In the genomic region with DNA sequence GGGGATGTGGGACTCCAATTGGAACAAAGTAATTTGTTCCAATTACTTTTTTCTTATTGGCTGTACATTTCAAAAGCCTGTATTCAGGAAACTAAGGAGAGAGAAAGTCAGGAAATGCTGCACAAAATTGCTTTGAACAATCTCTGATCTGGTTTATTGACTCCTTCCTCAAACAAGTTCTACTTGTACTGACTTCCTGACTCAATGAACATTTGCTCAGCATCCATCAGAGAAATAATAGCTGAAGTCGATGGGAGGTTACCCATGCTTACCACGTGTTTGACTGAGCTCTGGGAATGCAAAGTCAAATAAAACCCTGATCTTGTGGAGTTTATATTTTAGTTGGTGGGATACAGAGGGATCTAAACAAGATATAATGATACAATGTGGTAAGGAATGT, we compare ENCODE assay signal across 13 cellular contexts.
"Had no signal": no experiment of that assay in that cellular context is flagged by ENCODE, and none has a peak within 500 bp of the region (broad histone marks: within the 10 kb centered on the region; RNA-seq: fewer than 3 reads in every experiment).

No MANE protein-coding gene starts in this region.

- H3K9me3 ChIP-seq: gastrocnemius medialis, neutrophil, tibial artery had no signal

- H3K4me1 Mint-ChIP-seq: naive B cell; stimulated activated naive B cell treated with anti-CD40 and anti-IgM and Interleukin-4, amounts not matched to agents 10 μg/mL and 1 μg/mL and 100 μg/mL, for 72 hours had no signal

- H3K27ac Mint-ChIP-seq: stimulated activated naive B cell treated with anti-CD40 and anti-IgM and Interleukin-4, amounts not matched to agents 10 μg/mL and 1 μg/mL and 100 μg/mL, for 72 hours had no signal

- H3K36me3 Mint-ChIP-seq: naive B cell; stimulated activated naive B cell treated with anti-CD40 and anti-IgM and Interleukin-4, amounts not matched to agents 10 μg/mL and 1 μg/mL and 100 μg/mL, for 72 hours had no signal

- ATAC-seq: activated CD4-positive, CD25-positive, alpha-beta regulatory T cell treated with anti-CD3 and anti-CD28 coated beads, Interleukin-2, amount 50 U/mL, for 24 hours; gastrocnemius medialis; stimulated activated naive B cell treated with anti-CD40 and anti-IgM and Interleukin-4, amounts not matched to agents 10 μg/mL and 1 μg/mL and 100 μg/mL, for 72 hours had no signal

- H3K4me3 Mint-ChIP-seq: stimulated activated naive B cell treated with anti-CD40 and anti-IgM and Interleukin-4, amounts not matched to agents 10 μg/mL and 1 μg/mL and 100 μg/mL, for 72 hours had no signal

- DNase-seq: activated CD4-positive, alpha-beta T cell treated with anti-CD3 and anti-CD28 coated beads, Interleukin-2, amount 50 U/mL, for 1 hour; activated naive CD4-positive, alpha-beta T cell treated with Interleukin-2 at 50 U/mL for 16 hours; activated T-cell treated with anti-CD3 and anti-CD28 coated beads for 4 hours; gastrocnemius medialis; naive B cell; retina; stimulated activated CD4-positive, alpha-beta T cell treated with anti-CD3 and anti-CD28 coated beads, Interleukin-2, amount 100 ng/mL, for 48 hours; stimulated activated naive B cell treated with anti-CD40 and anti-IgM and Interleukin-4, amounts not matched to agents 10 μg/mL and 1 μg/mL and 100 μg/mL, for 72 hours; SW 1271; T-helper 9 cell; tibial artery had no signal
